Comparison of ENCODE assay signal across 11 cellular contexts in the genomic region with DNA sequence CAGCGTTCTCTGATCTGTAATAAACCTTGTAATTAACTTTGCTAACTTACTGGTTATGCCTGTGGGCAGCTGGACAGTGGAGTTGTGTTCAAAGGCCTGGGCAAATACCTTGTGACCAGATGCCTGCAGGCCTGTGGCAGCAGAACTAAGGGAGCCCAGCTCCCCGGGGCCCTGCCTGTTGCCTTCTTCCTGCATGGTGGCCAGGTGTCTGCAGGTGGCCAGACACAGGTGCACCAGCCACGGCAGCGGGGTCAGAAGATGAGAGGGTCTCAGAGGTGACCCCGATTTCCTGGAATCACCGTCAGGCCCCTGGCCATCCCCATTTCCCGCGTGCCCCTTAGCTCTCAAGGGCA.
DNase-seq lines count a peak whose midpoint lies in the region; ATAC-seq and TF ChIP-seq lines count a peak whose summit lies in the region.
"Had no signal": no experiment of that assay in that cellular context is flagged by ENCODE, and none has a peak within 500 bp of the region (broad histone marks: within the 10 kb centered on the region; RNA-seq: fewer than 3 reads in every experiment).

No MANE protein-coding gene starts in this region.

- H3K27me3 ChIP-seq in adipocyte (replicated peaks; ENCODE audit: control insufficient read depth, insufficient read depth, low read length) (no peaks in the 10 kb centered on the region), iPS-15b (ENCODE audit: control insufficient read depth, insufficient read depth, low read length) (peaks cover 30% of the 10 kb centered on the region), skeletal muscle satellite cell (ENCODE audit: control insufficient read depth, insufficient read depth, low read length) (no peaks in the 10 kb centered on the region), colonic mucosa (peaks cover 28% of the 10 kb centered on the region)
- peaks cover 20% of the 10 kb centered on the region for H3K27me3 ChIP-seq in CD8-positive, alpha-beta memory T cell (ENCODE audit: insufficient read depth, low read length, poor library complexity, severe bottlenecking)

- no peaks in the 10 kb centered on the region for H3K36me3 ChIP-seq in adipocyte (ENCODE audit: control insufficient read depth, insufficient read depth, low read length, severe bottlenecking)
- no peaks in the 10 kb centered on the region for H3K36me3 ChIP-seq in iPS-15b (ENCODE audit: control insufficient read depth, insufficient read depth, low read length)
- no peaks in the 10 kb centered on the region for H3K36me3 ChIP-seq in skeletal muscle satellite cell (ENCODE audit: insufficient read depth, low read length)
- no peaks in the 10 kb centered on the region for H3K36me3 ChIP-seq in colonic mucosa
- H3K36me3 ChIP-seq in CD8-positive, alpha-beta memory T cell (ENCODE audit: insufficient read depth, low read length): no peaks in the 10 kb centered on the region
- H3K36me3 ChIP-seq: transverse colon had no signal

- H3K4me3 ChIP-seq in adipocyte (ENCODE audit: low read length) (peak overlapping the region; percentile 84), iPS-15b (ENCODE audit: low read depth, low read length) (peak overlapping the region; percentile 49), skeletal muscle satellite cell (ENCODE audit: low read length) (peak overlapping the region; percentile 75), colonic mucosa (no peak overlapping the region)
- no peak overlapping the region for H3K4me3 ChIP-seq in CD8-positive, alpha-beta memory T cell (ENCODE audit: low read length)

- H3K9ac ChIP-seq in adipocyte (ENCODE audit: low read length) (peak overlapping the region; percentile 62), iPS-15b (ENCODE audit: low read depth, low read length) (no peak overlapping the region), skeletal muscle satellite cell (ENCODE audit: low read depth, low read length) (peak overlapping the region; percentile 63), colonic mucosa (ENCODE audit: low read depth in 2 of 2, low read length in 2 of 2) (no peak overlapping the region)

- H3K4me1 Mint-ChIP-seq in CD8-positive, alpha-beta memory T cell: peaks cover 6 to 12% (median 11%) of the 10 kb centered on the region in 3 donors

- POLR2A ChIA-PET in CD8-positive, alpha-beta memory T cell (lab: Charles Lee): no interaction called here

- H3K27me3 Mint-ChIP-seq in CD8-positive, alpha-beta memory T cell: peaks cover 35 to 66% of the 10 kb centered on the region in 2 donors

- H3K9me3 ChIP-seq in adipocyte (ENCODE audit: control insufficient read depth, low read length): no peaks in the 10 kb centered on the region
- H3K9me3 ChIP-seq in iPS-15b (ENCODE audit: control insufficient read depth, insufficient read depth, low read length): no peaks in the 10 kb centered on the region
- no peaks in the 10 kb centered on the region for H3K9me3 ChIP-seq in skeletal muscle satellite cell (replicated peaks; ENCODE audit: low read length)
- no peaks in the 10 kb centered on the region for H3K9me3 ChIP-seq in colonic mucosa
- H3K9me3 ChIP-seq in CD8-positive, alpha-beta memory T cell (ENCODE audit: low read length): no peaks in the 10 kb centered on the region
- H3K9me3 ChIP-seq: transverse colon had no signal

- peaks cover 0 to 5% (median 0%) of the 10 kb centered on the region in 3 donors for H3K36me3 Mint-ChIP-seq in CD8-positive, alpha-beta memory T cell

- ATAC-seq in HG02870 (IDR thresholded peaks at IDR 0.05; ENCODE audit: unreplicated experiment): no peak

- H3K4me2 ChIP-seq in skeletal muscle satellite cell (ENCODE audit: low read length): peak overlapping the region; percentile 96

- no peak overlapping the region for H3K27ac Mint-ChIP-seq in CD8-positive, alpha-beta memory T cell
- H3K27ac Mint-ChIP-seq: T-helper 2 cell treated with Interferon-gamma antibody and Interleukin-4, amounts not matched to agents 5 μg/mL and 100 μg/mL, for 36 hours had no signal

- intact Hi-C loops in colonic mucosa (cut with DNase I): no loop called here

- H3K4me3 Mint-ChIP-seq in CD8-positive, alpha-beta memory T cell: peak overlapping the region in 1 of 7 donors; percentile 53

- no peak overlapping the region for H3K27ac ChIP-seq in colonic mucosa
- no peak overlapping the region for H3K27ac ChIP-seq in CD8-positive, alpha-beta memory T cell (ENCODE audit: low read depth, low read length)
- H3K27ac ChIP-seq: transverse colon had no signal

- H3K4me1 ChIP-seq in adipocyte (ENCODE audit: control insufficient read depth, insufficient read depth, low read length) (no peaks in the 10 kb centered on the region), iPS-15b (ENCODE audit: control insufficient read depth, insufficient read depth, low read length) (no peaks in the 10 kb centered on the region), skeletal muscle satellite cell (ENCODE audit: control insufficient read depth, insufficient read depth, low read length) (peaks cover 5% of the 10 kb centered on the region), colonic mucosa (peaks cover 8% of the 10 kb centered on the region)
- no peaks in the 10 kb centered on the region for H3K4me1 ChIP-seq in CD8-positive, alpha-beta memory T cell (ENCODE audit: insufficient read depth, low read length)

- CTCF ChIA-PET in CD8-positive, alpha-beta memory T cell (lab: Charles Lee): no interaction called here

- H3K9me3 Mint-ChIP-seq in CD8-positive, alpha-beta memory T cell: peaks cover 0 to 2% (median 0%) of the 10 kb centered on the region in 5 donors
- H3K9me3 Mint-ChIP-seq: T-helper 2 cell treated with Interferon-gamma antibody and Interleukin-4, amounts not matched to agents 5 μg/mL and 100 μg/mL, for 36 hours had no signal

- no peak for TF ChIP-seq CTCF in colonic mucosa (IDR thresholded peaks at IDR 0.05)

- DNase-seq in NCI-H748 (lab: John Stamatoyannopoulos, UW; ENCODE audit: unreplicated experiment): peak; percentile 14
- no peak for DNase-seq in NCI-H748 treated with DMSO at 0.1 percent for 48 hours (lab: John Stamatoyannopoulos, UW)
- no peak for DNase-seq in adipocyte (ENCODE audit: low read depth)
- DNase-seq in colonic mucosa: no peak
- DNase-seq in CD8-positive, alpha-beta memory T cell: no peak
- DNase-seq: NCI-H226, transverse colon had no signal

Comparison
In these comparisons a context has a peak if more than half of its experiments do, and no peak if none do; other contexts are left out.
1. H3K4me3 ChIP-seq: peak in adipocyte (single experiment), iPS-15b (single experiment) and skeletal muscle satellite cell (single experiment); none in colonic mucosa (single experiment) and CD8-positive, alpha-beta memory T cell (single experiment).
2. H3K9ac ChIP-seq: peak in adipocyte (single experiment) and skeletal muscle satellite cell (single experiment); none in iPS-15b (single experiment) and colonic mucosa (0 of 2).